23 cellular contexts compared by ENCODE assay signal in the genomic region with DNA sequence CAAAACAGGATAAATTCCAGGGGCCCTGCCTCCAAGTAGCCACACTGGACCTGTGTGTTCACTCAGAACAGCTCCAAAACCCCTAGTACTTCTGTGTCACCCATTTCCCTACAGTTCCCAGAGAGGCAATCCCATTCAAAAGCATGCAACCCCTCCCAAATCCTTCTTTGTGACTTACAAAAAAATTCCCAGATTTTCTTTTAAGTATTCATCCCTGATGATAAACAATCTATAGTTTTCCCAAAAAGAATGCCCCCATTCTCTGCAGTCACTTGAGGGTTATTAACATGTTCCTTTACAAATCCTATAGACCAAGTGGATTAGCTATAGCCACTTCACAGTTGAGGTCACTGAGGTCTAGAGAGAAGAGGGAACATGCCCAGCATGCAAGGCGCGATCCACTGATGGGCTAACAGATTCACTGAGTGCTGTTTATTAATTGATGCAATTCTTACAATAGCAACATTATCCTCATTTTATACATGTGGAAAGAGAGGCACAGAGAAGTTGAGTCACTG.
DNase-seq lines count a peak whose midpoint lies in the region; FAIRE-seq and TF ChIP-seq lines count a peak whose summit lies in the region.
"Had no signal": no experiment of that assay in that cellular context is flagged by ENCODE, and none has a peak within 500 bp of the region (broad histone marks: within the 10 kb centered on the region; RNA-seq: fewer than 3 reads in every experiment).

No MANE protein-coding gene starts in this region.

- TF ChIP-seq EP300 in H1 (IDR thresholded peaks at IDR 0.05; ENCODE audit: borderline replicate concordance in 1 of 2, low read depth in 2 of 2, low read length in 2 of 2): no peak

- FAIRE-seq in H1 (lab: Jason Lieb, UNC) (no peak), urothelium cell line (lab: Jason Lieb, UNC) (peak; percentile 85)
- FAIRE-seq: A204.1, G401.6, GM12892, GM19239, H54 had no signal

- H2AK5ac ChIP-seq in H1 (ENCODE audit: low read depth, low read length) (no peak overlapping the region), mesendoderm (ENCODE audit: low read length) (no peak overlapping the region)

- peaks cover 39% of the 10 kb centered on the region for H3K4me1 ChIP-seq in mammary epithelial cell (ENCODE audit: insufficient read depth, low read length)
- no peaks in the 10 kb centered on the region for H3K4me1 ChIP-seq in breast epithelium
- no peaks in the 10 kb centered on the region; a peak in 2 of 7 replicates for H3K4me1 ChIP-seq in H1 (replicated peaks in 1 of 4; ENCODE audit: control insufficient read depth in 3 of 4, insufficient read depth in 4 of 4, low read length in 3 of 4)
- H3K4me1 ChIP-seq in mesendoderm (ENCODE audit: control insufficient read depth, low read depth, low read length): peaks cover 2% of the 10 kb centered on the region
- peaks cover 0 to 4% (median 0%) of the 10 kb centered on the region in 4 donors for H3K4me1 ChIP-seq in tibial artery
- H3K4me1 ChIP-seq: BLaER1, Caco-2 had no signal

- DNase-seq in mammary epithelial cell (no peak), breast epithelium (ENCODE audit: low spot score in 2 of 2) (no peak), H1 (ENCODE audit: low read depth in 1 of 2, low spot score in 2 of 2) (no peak), mesendoderm (no peak), urothelium cell line (ENCODE audit: low spot score) (no peak), KG1 (lab: John Stamatoyannopoulos, UW) (no peak), tibial artery (no peak), NOMO-1 treated with DMSO at 0.1 percent for 48 hours (lab: John Stamatoyannopoulos, UW; ENCODE audit: unreplicated experiment) (no peak)
- DNase-seq: Caco-2; CD4-positive, CD25-positive, alpha-beta regulatory T cell; CD8-positive, alpha-beta T cell; DMS153; DND-41; GM23248; HCEC 1CT had no signal

- TF ChIP-seq CTCF in mammary epithelial cell (conservative IDR thresholded peaks at IDR 0.05 in 1 of 2, IDR thresholded peaks at IDR 0.05 in 1 of 2; ENCODE audit: extremely low read depth in 1 of 2, insufficient read depth in 1 of 2, low read depth in 1 of 2, low read length in 2 of 2) (no peak), breast epithelium (IDR thresholded peaks at IDR 0.05) (no peak), H1 (IDR thresholded peaks at IDR 0.05; ENCODE audit: control extremely low read depth in 1 of 3, insufficient read depth in 1 of 3, low read depth in 1 of 3, low read length in 3 of 3) (no peak), tibial artery (IDR thresholded peaks at IDR 0.05) (no peak)

- TF ChIP-seq POLR2A in breast epithelium (IDR thresholded peaks at IDR 0.05): no peak
- TF ChIP-seq POLR2A in H1 (IDR thresholded peaks at IDR 0.05; ENCODE audit: control extremely low read depth in 1 of 2, low read depth in 2 of 2, low read length in 2 of 2): no peak

- no peak overlapping the region for H2BK20ac ChIP-seq in H1 (ENCODE audit: low read length)

- TF ChIP-seq RAD21 in H1 (IDR thresholded peaks at IDR 0.05 in 1 of 2, conservative IDR thresholded peaks at IDR 0.05 in 1 of 2; ENCODE audit: low read depth in 2 of 2, low read length in 2 of 2): no peak

- H3K14ac ChIP-seq in H1 (ENCODE audit: insufficient read length): no peak overlapping the region

- CTCF ChIA-PET in mammary epithelial cell (lab: Charles Lee; ENCODE audit: low non-redundant PET) (no interaction called here), H1 (lab: Charles Lee; ENCODE audit: partially characterized antibody) (interaction anchor here (1.1 to 1.4 kb wide), 3 partner anchors 24 to 523 kb away, joined by 3 to 4 read pairs (median 3); no protein-coding TSS in a partner anchor)

- no peak overlapping the region for H3K23ac ChIP-seq in H1 (ENCODE audit: insufficient read length)
- no peak overlapping the region for H3K23ac ChIP-seq in mesendoderm (ENCODE audit: low read length)

- POLR2A ChIA-PET in H1 (lab: Charles Lee; ENCODE audit: partially characterized antibody): no interaction called here

- in situ Hi-C loops in mammary epithelial cell (cut with MboI; ENCODE audit: low sequenced_read_pairs in 2 of 2): no loop called here

- H2BK15ac ChIP-seq in H1 (ENCODE audit: low read length): no peak overlapping the region
- H2BK15ac ChIP-seq in mesendoderm (replicated peaks; ENCODE audit: low read depth): no peak overlapping the region

- H3K4ac ChIP-seq in H1 (replicated peaks; ENCODE audit: insufficient read length, low read depth, low read length) (no peak overlapping the region), mesendoderm (ENCODE audit: low read depth, low read length) (no peak overlapping the region)

- no peaks in the 10 kb centered on the region; the same call in 1 of the 2 replicates for H3K23me2 ChIP-seq in H1 (ENCODE audit: low read depth, low read length)

- H3K4me2 ChIP-seq in mammary epithelial cell (ENCODE audit: insufficient read depth, low read depth, low read length) (no peak overlapping the region), H1 (ENCODE audit: insufficient read depth in 1 of 2, low read depth in 2 of 2, low read length in 2 of 2) (no peak overlapping the region), mesendoderm (ENCODE audit: low read length) (no peak overlapping the region)
- H3K4me2 ChIP-seq: BLaER1 had no signal

- H3K9me3 ChIP-seq in mammary epithelial cell (replicated peaks; ENCODE audit: insufficient read depth, low read length) (no peaks in the 10 kb centered on the region), breast epithelium (no peaks in the 10 kb centered on the region), H1 (ENCODE audit: insufficient read depth in 2 of 2, low read depth in 1 of 2, low read length in 1 of 2) (no peaks in the 10 kb centered on the region), tibial artery (no peaks in the 10 kb centered on the region)
- H3K9me3 ChIP-seq: BLaER1, Caco-2 had no signal

- H2BK120ac ChIP-seq in H1 (replicated peaks; ENCODE audit: low read depth, low read length) (no peak overlapping the region), mesendoderm (ENCODE audit: low read depth, low read length) (no peak overlapping the region)

- no peak overlapping the region for H4K8ac ChIP-seq in H1 (ENCODE audit: extremely low read depth, insufficient read depth, low read length)
- H4K8ac ChIP-seq in mesendoderm (ENCODE audit: low read depth, low read length): no peak overlapping the region

- H3K79me1 ChIP-seq in H1 (ENCODE audit: low read depth, low read length) (no peaks in the 10 kb centered on the region), mesendoderm (ENCODE audit: low read length) (no peaks in the 10 kb centered on the region)

- H4K20me1 ChIP-seq in mammary epithelial cell (ENCODE audit: insufficient read depth, low read length) (no peaks in the 10 kb centered on the region), H1 (replicated peaks in 1 of 2; ENCODE audit: control insufficient read depth in 1 of 2, insufficient read depth in 2 of 2, low read length in 2 of 2) (no peaks in the 10 kb centered on the region)
- H4K20me1 ChIP-seq: BLaER1 had no signal

- H2BK5ac ChIP-seq in H1 (ENCODE audit: low read depth, low read length) (no peak overlapping the region), mesendoderm (ENCODE audit: low read length) (no peak overlapping the region)

- WGBS in mammary epithelial cell (ENCODE audit: low coverage, missing lambda C conversion rate): 95% methylated on average over 2 of the region's 2 CpGs
- WGBS in H1 (ENCODE audit: extremely low coverage in 1 of 2, insufficient coverage in 1 of 2, insufficient read length in 1 of 2, insufficient replicate concordance in 2 of 2, low coverage in 1 of 2, low lambda C conversion rate in 2 of 2, missing lambda C conversion rate in 1 of 2), 2 experiments: 87% methylated on average over 2 of the region's 2 CpGs; no CpG with 5 or more reads in 1 of the 2 experiments
- no CpG with 5 or more reads among the region's 2 CpGs for WGBS in mesendoderm (ENCODE audit: extremely low coverage, insufficient coverage, low lambda C conversion rate)

- peak overlapping the region; percentile 41; the same call in 1 of the 2 replicates for H2BK12ac ChIP-seq in H1 (ENCODE audit: low read depth, low read length)

- no peak overlapping the region for H3K56ac ChIP-seq in H1 (replicated peaks; ENCODE audit: insufficient read length, low read depth, low read length)
- no peak overlapping the region for H3K56ac ChIP-seq in mesendoderm (ENCODE audit: low read length)

- H3K36me3 ChIP-seq in mammary epithelial cell (ENCODE audit: insufficient read depth, low read length) (no peaks in the 10 kb centered on the region), breast epithelium (no peaks in the 10 kb centered on the region), H1 (ENCODE audit: control insufficient read depth in 2 of 4, insufficient read depth in 4 of 4, low read length in 3 of 4) (no peaks in the 10 kb centered on the region), mesendoderm (ENCODE audit: control insufficient read depth, insufficient read depth, low read length) (no peaks in the 10 kb centered on the region), tibial artery (no peaks in the 10 kb centered on the region)
- H3K36me3 ChIP-seq: BLaER1 had no signal

- H3K79me2 ChIP-seq in mammary epithelial cell (ENCODE audit: insufficient read depth, low read length): no peaks in the 10 kb centered on the region
- H3K79me2 ChIP-seq in H1 (ENCODE audit: control insufficient read depth in 1 of 2, insufficient read depth in 2 of 2, low read length in 2 of 2): no peaks in the 10 kb centered on the region
- H3K79me2 ChIP-seq in mesendoderm (ENCODE audit: control insufficient read depth, insufficient read depth, low read length): no peaks in the 10 kb centered on the region

- H4K5ac ChIP-seq in H1 (ENCODE audit: insufficient read length, low read depth, low read length): no peak overlapping the region
- H4K5ac ChIP-seq in mesendoderm (ENCODE audit: low read length): no peak overlapping the region

- no peak overlapping the region for H2AFZ ChIP-seq in mammary epithelial cell (ENCODE audit: low read depth, low read length)
- H2AFZ ChIP-seq in H1 (ENCODE audit: low read length): no peak overlapping the region
- H2AFZ ChIP-seq: GM23248 had no signal

- H3K4me3 ChIP-seq in mammary epithelial cell (replicated peaks in 1 of 3; ENCODE audit: insufficient read depth in 1 of 3, low read depth in 2 of 3, low read length in 3 of 3): no peak overlapping the region
- no peak overlapping the region for H3K4me3 ChIP-seq in breast epithelium
- H3K4me3 ChIP-seq in H1 (ENCODE audit: extremely low read depth in 1 of 4, insufficient read depth in 2 of 4, low read depth in 3 of 4, low read length in 4 of 4): no peak overlapping the region
- no peak overlapping the region for H3K4me3 ChIP-seq in mesendoderm (ENCODE audit: low read length)
- no peak overlapping the region for H3K4me3 ChIP-seq in tibial artery
- H3K4me3 ChIP-seq: BLaER1, GM23248 had no signal

- no peaks in the 10 kb centered on the region for H3K27me3 ChIP-seq in mammary epithelial cell (ENCODE audit: insufficient read depth, low read length)
- H3K27me3 ChIP-seq in breast epithelium: no peaks in the 10 kb centered on the region
- no peaks in the 10 kb centered on the region for H3K27me3 ChIP-seq in H1 (replicated peaks in 1 of 4; ENCODE audit: control insufficient read depth in 3 of 4, extremely low read depth in 1 of 4, insufficient read depth in 3 of 4, low read length in 3 of 4)
- H3K27me3 ChIP-seq in mesendoderm (ENCODE audit: insufficient read depth, low read length, poor library complexity): no peaks in the 10 kb centered on the region
- H3K27me3 ChIP-seq in tibial artery: no peaks in the 10 kb centered on the region
- H3K27me3 ChIP-seq: BLaER1 had no signal

- H3K18ac ChIP-seq in H1 (ENCODE audit: extremely low read depth, low read length) (no peak overlapping the region), mesendoderm (ENCODE audit: low read length) (peak overlapping the region; percentile 73)

- dilution Hi-C loops in mammary epithelial cell (cut with HindIII; ENCODE audit: low sequenced_read_pairs): no loop called here

- no peak overlapping the region for H4K91ac ChIP-seq in H1 (replicated peaks; ENCODE audit: insufficient read length, low read length)

- intact Hi-C loops in mammary epithelial cell (cut with micrococcal nuclease) (no loop called here), breast epithelium (cut with DNase I; ENCODE audit: low total_unique reads) (no loop called here), tibial artery (cut with DNase I; ENCODE audit: low total_unique reads) (no loop called here)

- H3K9ac ChIP-seq in mammary epithelial cell (ENCODE audit: insufficient read depth, low read length) (no peak overlapping the region), H1 (replicated peaks in 1 of 4; ENCODE audit: extremely low read depth in 1 of 4, low read depth in 3 of 4, low read length in 3 of 4) (no peak overlapping the region), mesendoderm (ENCODE audit: low read length) (no peak overlapping the region)
- H3K9ac ChIP-seq: BLaER1, GM23248 had no signal

- no TSS peak for BruUV-seq in mammary epithelial cell (replicated peaks; lab: Mats Ljungman, UMichigan)

- H3K27ac ChIP-seq in mammary epithelial cell (ENCODE audit: insufficient read depth, low read depth, low read length): peak overlapping the region; percentile 63
- H3K27ac ChIP-seq in breast epithelium: no peak overlapping the region
- no peak overlapping the region for H3K27ac ChIP-seq in H1 (ENCODE audit: low read depth, low read length)
- H3K27ac ChIP-seq in mesendoderm (ENCODE audit: low read depth, low read length): peak overlapping the region; percentile 9
- H3K27ac ChIP-seq in tibial artery: no peak overlapping the region
- H3K27ac ChIP-seq: 22Rv1, BLaER1, C4-2B, GM23248 had no signal

Comparison
In these comparisons a context has a peak if more than half of its experiments do, and no peak if none do; other contexts are left out.
1. H3K27ac ChIP-seq: peak in mammary epithelial cell (single experiment) and mesendoderm (single experiment); none in breast epithelium (0 of 2), H1 (single experiment) and tibial artery (0 of 2).